14 cellular contexts compared by ENCODE assay signal in genomic region chr4:14726441-14727405, GRCh38.
DNase-seq lines count a peak whose midpoint lies in the region; FAIRE-seq and TF ChIP-seq lines count a peak whose summit lies in the region.
"Had no signal": no experiment of that assay in that cellular context is flagged by ENCODE, and none has a peak within 500 bp of the region (broad histone marks: within the 10 kb centered on the region; RNA-seq: fewer than 3 reads in every experiment).

No MANE protein-coding gene starts in this region.

- no peaks in the 10 kb centered on the region for H3K36me3 ChIP-seq in H1 (ENCODE audit: control insufficient read depth in 2 of 4, insufficient read depth in 4 of 4, low read length in 3 of 4)
- no peaks in the 10 kb centered on the region for H3K36me3 ChIP-seq in stomach

- H3K14ac ChIP-seq in H1 (ENCODE audit: insufficient read length): no peak overlapping the region

- H3K4me1 ChIP-seq in H1 (replicated peaks in 1 of 4; ENCODE audit: control insufficient read depth in 3 of 4, insufficient read depth in 4 of 4, low read length in 3 of 4) (no peaks in the 10 kb centered on the region), stomach (peaks cover 0 to 12% (median 0%) of the 10 kb centered on the region in 4 donors)

- no peak overlapping the region for H3K27ac ChIP-seq in H1 (ENCODE audit: low read depth, low read length)
- H3K27ac ChIP-seq in stomach: peak overlapping the region in 2 of 5 donors; percentile 22 to 52
- no peak overlapping the region for H3K27ac ChIP-seq in dorsolateral prefrontal cortex
- H3K27ac ChIP-seq: 22Rv1 had no signal

- H3K18ac ChIP-seq in H1 (ENCODE audit: extremely low read depth, low read length): no peak overlapping the region

- H3K79me1 ChIP-seq in H1 (ENCODE audit: low read depth, low read length): no peaks in the 10 kb centered on the region

- H4K5ac ChIP-seq in H1 (ENCODE audit: insufficient read length, low read depth, low read length): no peak overlapping the region

- no peak overlapping the region for H2BK12ac ChIP-seq in H1 (ENCODE audit: low read depth, low read length)

- TF ChIP-seq EP300 in H1 (IDR thresholded peaks at IDR 0.05; ENCODE audit: borderline replicate concordance in 1 of 2, low read depth in 2 of 2, low read length in 2 of 2): no peak
- no peak for TF ChIP-seq EP300 in stomach (IDR thresholded peaks at IDR 0.05)

- peak overlapping the region; percentile 47; the same call in 1 of the 2 replicates for H2AFZ ChIP-seq in H1 (ENCODE audit: low read length)

- DNase-seq in DMS153 (lab: John Stamatoyannopoulos, UW) (peak; percentile 46), DMS153 treated with DMSO at 0.1 percent for 48 hours (lab: John Stamatoyannopoulos, UW; ENCODE audit: unreplicated experiment) (no peak), NCI-H226 (peak; percentile 76), H1 (ENCODE audit: low read depth in 1 of 2, low spot score in 2 of 2) (no peak), stomach (peak; percentile 59), dorsolateral prefrontal cortex (no peak), DMS114 treated with DMSO at 0.1 percent for 48 hours (lab: John Stamatoyannopoulos, UW; ENCODE audit: unreplicated experiment) (no peak)
- DNase-seq in T-helper 2 cell treated with Interferon-gamma antibody and Interleukin-4, amounts not matched to agents 5 μg/mL and 100 μg/mL, for 36 hours (ENCODE audit: low spot score): no peak
- DNase-seq: activated CD8-positive, alpha-beta memory T cell treated with anti-CD3 and anti-CD28 coated beads, Interleukin-2, amount 10 ng/mL, durations not matched to agents 7 days and 5 days; cerebellar nuclear complex; GDM1; Right ventricle myocardium superior had no signal

- H2BK20ac ChIP-seq in H1 (ENCODE audit: low read length): no peak overlapping the region

- POLR2A ChIA-PET in H1 (lab: Charles Lee; ENCODE audit: partially characterized antibody): no interaction called here

- no peaks in the 10 kb centered on the region for H3K4me1 Mint-ChIP-seq in T-helper 2 cell treated with Interferon-gamma antibody and Interleukin-4, amounts not matched to agents 5 μg/mL and 100 μg/mL, for 36 hours (ENCODE audit: low read depth)
- H3K4me1 Mint-ChIP-seq: activated CD8-positive, alpha-beta memory T cell treated with anti-CD3 and anti-CD28 coated beads, Interleukin-2, amount 10 ng/mL, durations not matched to agents 7 days and 5 days; nephron had no signal

- no peak overlapping the region for H2AK5ac ChIP-seq in H1 (ENCODE audit: low read depth, low read length)

- FAIRE-seq in H1 (lab: Jason Lieb, UNC): no peak

- no peak overlapping the region for H2BK120ac ChIP-seq in H1 (replicated peaks; ENCODE audit: low read depth, low read length)

- H3K27me3 ChIP-seq in H1 (replicated peaks in 1 of 4; ENCODE audit: control insufficient read depth in 3 of 4, extremely low read depth in 1 of 4, insufficient read depth in 3 of 4, low read length in 3 of 4) (no peaks in the 10 kb centered on the region), stomach (no peaks in the 10 kb centered on the region), dorsolateral prefrontal cortex (no peaks in the 10 kb centered on the region)

- H3K4me3 ChIP-seq in H1 (ENCODE audit: extremely low read depth in 1 of 4, insufficient read depth in 2 of 4, low read depth in 3 of 4, low read length in 4 of 4) (no peak overlapping the region), stomach (no peak overlapping the region), dorsolateral prefrontal cortex (no peak overlapping the region)

- no peak overlapping the region for H3K9ac ChIP-seq in H1 (replicated peaks in 1 of 4; ENCODE audit: extremely low read depth in 1 of 4, low read depth in 3 of 4, low read length in 3 of 4)

- 89% methylated on average over 7 of the region's 7 CpGs; no CpG with 5 or more reads in 1 of the 2 experiments for WGBS in H1 (ENCODE audit: extremely low coverage in 1 of 2, insufficient coverage in 1 of 2, insufficient read length in 1 of 2, insufficient replicate concordance in 2 of 2, low coverage in 1 of 2, low lambda C conversion rate in 2 of 2, missing lambda C conversion rate in 1 of 2), 2 experiments
- 43 to 54% (median 50%) methylated on average over 7 of the region's 7 CpGs for WGBS in stomach, 5 donors

- H3K23me2 ChIP-seq in H1 (ENCODE audit: low read depth, low read length): no peaks in the 10 kb centered on the region

- H3K9me3 ChIP-seq in H1 (ENCODE audit: insufficient read depth in 2 of 2, low read depth in 1 of 2, low read length in 1 of 2) (no peaks in the 10 kb centered on the region), stomach (no peaks in the 10 kb centered on the region)

- no peak for TF ChIP-seq CTCF in H1 (IDR thresholded peaks at IDR 0.05; ENCODE audit: control extremely low read depth in 1 of 3, insufficient read depth in 1 of 3, low read depth in 1 of 3, low read length in 3 of 3)
- no peak for TF ChIP-seq CTCF in stomach (IDR thresholded peaks at IDR 0.05)
- TF ChIP-seq CTCF in dorsolateral prefrontal cortex (IDR thresholded peaks at IDR 0.05 in 54 of 56, conservative IDR thresholded peaks at IDR 0.05 in 2 of 56; ENCODE audit: low read depth in 1 of 56, partially characterized antibody in 56 of 56): no peak

- no peak overlapping the region for H3K56ac ChIP-seq in H1 (replicated peaks; ENCODE audit: insufficient read length, low read depth, low read length)

- H3K4me3 Mint-ChIP-seq in T-helper 2 cell treated with Interferon-gamma antibody and Interleukin-4, amounts not matched to agents 5 μg/mL and 100 μg/mL, for 36 hours: no peak overlapping the region
- H3K4me3 Mint-ChIP-seq: activated CD8-positive, alpha-beta memory T cell treated with anti-CD3 and anti-CD28 coated beads, Interleukin-2, amount 10 ng/mL, durations not matched to agents 7 days and 5 days; nephron had no signal

- no peak overlapping the region for H3K27ac Mint-ChIP-seq in T-helper 2 cell treated with Interferon-gamma antibody and Interleukin-4, amounts not matched to agents 5 μg/mL and 100 μg/mL, for 36 hours
- H3K27ac Mint-ChIP-seq: activated CD8-positive, alpha-beta memory T cell treated with anti-CD3 and anti-CD28 coated beads, Interleukin-2, amount 10 ng/mL, durations not matched to agents 7 days and 5 days; nephron had no signal

- no peak overlapping the region for H3K4me2 ChIP-seq in H1 (ENCODE audit: insufficient read depth in 1 of 2, low read depth in 2 of 2, low read length in 2 of 2)

- H3K9me3 Mint-ChIP-seq in T-helper 2 cell treated with Interferon-gamma antibody and Interleukin-4, amounts not matched to agents 5 μg/mL and 100 μg/mL, for 36 hours: no peaks in the 10 kb centered on the region

- CTCF ChIA-PET in H1 (lab: Charles Lee; ENCODE audit: partially characterized antibody): no interaction called here

- no peaks in the 10 kb centered on the region for H3K36me3 Mint-ChIP-seq in T-helper 2 cell treated with Interferon-gamma antibody and Interleukin-4, amounts not matched to agents 5 μg/mL and 100 μg/mL, for 36 hours (ENCODE audit: low read depth)
- H3K36me3 Mint-ChIP-seq: activated CD8-positive, alpha-beta memory T cell treated with anti-CD3 and anti-CD28 coated beads, Interleukin-2, amount 10 ng/mL, durations not matched to agents 7 days and 5 days had no signal

- intact Hi-C loops in stomach (cut with DNase I; ENCODE audit: low total_unique reads) (no loop called here), dorsolateral prefrontal cortex (cut with DNase I) (no loop called here)

- no peak overlapping the region for H2BK15ac ChIP-seq in H1 (ENCODE audit: low read length)

- no peaks in the 10 kb centered on the region for H4K20me1 ChIP-seq in H1 (replicated peaks in 1 of 2; ENCODE audit: control insufficient read depth in 1 of 2, insufficient read depth in 2 of 2, low read length in 2 of 2)

- no peak overlapping the region for H3K23ac ChIP-seq in H1 (ENCODE audit: insufficient read length)

- no peak overlapping the region for H2BK5ac ChIP-seq in H1 (ENCODE audit: low read depth, low read length)

- no peak for TF ChIP-seq RAD21 in H1 (IDR thresholded peaks at IDR 0.05 in 1 of 2, conservative IDR thresholded peaks at IDR 0.05 in 1 of 2; ENCODE audit: low read depth in 2 of 2, low read length in 2 of 2)

- H3K4ac ChIP-seq in H1 (replicated peaks; ENCODE audit: insufficient read length, low read depth, low read length): no peak overlapping the region

- no peak overlapping the region for H4K8ac ChIP-seq in H1 (ENCODE audit: extremely low read depth, insufficient read depth, low read length)

- H3K27me3 Mint-ChIP-seq in T-helper 2 cell treated with Interferon-gamma antibody and Interleukin-4, amounts not matched to agents 5 μg/mL and 100 μg/mL, for 36 hours (ENCODE audit: low read depth): no peaks in the 10 kb centered on the region
- H3K27me3 Mint-ChIP-seq: activated CD8-positive, alpha-beta memory T cell treated with anti-CD3 and anti-CD28 coated beads, Interleukin-2, amount 10 ng/mL, durations not matched to agents 7 days and 5 days had no signal

- TF ChIP-seq POLR2A in H1 (IDR thresholded peaks at IDR 0.05; ENCODE audit: control extremely low read depth in 1 of 2, low read depth in 2 of 2, low read length in 2 of 2) (no peak), stomach (IDR thresholded peaks at IDR 0.05) (no peak)

- H4K91ac ChIP-seq in H1 (replicated peaks; ENCODE audit: insufficient read length, low read length): no peak overlapping the region

- no peaks in the 10 kb centered on the region for H3K79me2 ChIP-seq in H1 (ENCODE audit: control insufficient read depth in 1 of 2, insufficient read depth in 2 of 2, low read length in 2 of 2)

TF ChIP-seq in H1, 55 proteins besides CTCF, POLR2A, EP300 and RAD21 (continues in another document):
- peak; percentile 20; the same call in 1 of the 2 replicates for TF ChIP-seq BACH1 (IDR thresholded peaks at IDR 0.05; ENCODE audit: low read length)
- TF ChIP-seq MAFK (IDR thresholded peaks at IDR 0.05; ENCODE audit: low read depth, low read length): peak; percentile 57
- no peak for TF ChIP-seq CBX5 (IDR thresholded peaks at IDR 0.05; ENCODE audit: low read depth, low read length)
- no peak for TF ChIP-seq ATF2 (IDR thresholded peaks at IDR 0.05; ENCODE audit: low read length)
- no peak for TF ChIP-seq ZNF274 (IDR thresholded peaks at IDR 0.05; ENCODE audit: borderline replicate concordance, extremely low read depth, low read length)

Comparison
In these comparisons a context has a peak if more than half of its experiments do, and no peak if none do; other contexts are left out.
1. DNase-seq: peak in DMS153 (single experiment), NCI-H226 (single experiment) and stomach (single experiment); none in DMS153 treated with DMSO at 0.1 percent for 48 hours (single experiment), H1 (0 of 2), dorsolateral prefrontal cortex (0 of 10), DMS114 treated with DMSO at 0.1 percent for 48 hours (single experiment) and T-helper 2 cell treated with Interferon-gamma antibody and Interleukin-4, amounts not matched to agents 5 μg/mL and 100 μg/mL, for 36 hours (single experiment).